ENCODE assay signal across 8 cellular contexts in the genomic region with DNA sequence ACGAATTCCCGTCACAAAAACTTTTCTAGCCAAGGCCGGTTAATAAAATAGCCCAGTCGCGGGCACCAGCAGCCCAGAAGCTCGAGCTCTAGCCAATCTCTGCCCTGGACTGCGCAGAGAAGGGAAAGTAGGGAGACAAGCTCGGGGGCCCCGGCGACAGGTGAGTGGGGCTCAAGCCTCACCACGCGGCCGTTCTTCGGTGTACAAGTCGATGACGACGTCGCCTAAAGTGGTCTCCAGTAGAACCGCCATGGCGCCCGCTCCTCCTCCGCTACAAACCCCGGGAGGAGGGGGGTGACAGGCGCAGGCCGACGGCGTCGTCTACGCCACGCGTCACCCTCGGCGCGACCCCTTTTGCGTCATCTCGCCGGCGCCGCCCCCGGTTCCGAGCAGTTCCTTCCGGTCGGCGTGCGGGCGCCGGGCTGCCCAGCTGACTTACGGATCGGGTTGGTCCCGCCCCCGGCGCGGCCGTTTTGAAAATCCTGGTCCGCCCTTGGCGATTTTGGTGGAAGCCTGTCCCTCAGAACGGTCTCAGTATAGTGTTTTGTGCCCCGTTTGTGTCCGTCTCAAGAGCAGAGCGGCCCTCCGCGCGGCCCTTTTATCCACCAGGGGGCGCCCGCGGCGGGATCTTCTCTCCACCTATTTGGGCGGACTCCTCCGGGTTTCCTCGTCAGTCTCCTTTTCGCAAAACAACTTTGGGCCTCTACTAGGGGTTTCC. TPM values are rescaled to one million over a fixed set of nuclear protein-coding genes. Genes with fewer than 3 reads are reported as not detected.
A peak's percentile ranks its signal among the peaks of the same experiment; 100 is the strongest.
DNase-seq lines count a peak whose midpoint lies in the region; ATAC-seq lines count a peak whose summit lies in the region.

A gene with protein sequence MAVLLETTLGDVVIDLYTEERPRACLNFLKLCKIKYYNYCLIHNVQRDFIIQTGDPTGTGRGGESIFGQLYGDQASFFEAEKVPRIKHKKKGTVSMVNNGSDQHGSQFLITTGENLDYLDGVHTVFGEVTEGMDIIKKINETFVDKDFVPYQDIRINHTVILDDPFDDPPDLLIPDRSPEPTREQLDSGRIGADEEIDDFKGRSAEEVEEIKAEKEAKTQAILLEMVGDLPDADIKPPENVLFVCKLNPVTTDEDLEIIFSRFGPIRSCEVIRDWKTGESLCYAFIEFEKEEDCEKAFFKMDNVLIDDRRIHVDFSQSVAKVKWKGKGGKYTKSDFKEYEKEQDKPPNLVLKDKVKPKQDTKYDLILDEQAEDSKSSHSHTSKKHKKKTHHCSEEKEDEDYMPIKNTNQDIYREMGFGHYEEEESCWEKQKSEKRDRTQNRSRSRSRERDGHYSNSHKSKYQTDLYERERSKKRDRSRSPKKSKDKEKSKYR (minus strand): TSS at position 290 of the 718 bp plus-strand sequence. CDS start 38 bp downstream, at position 252.

- H3K4me1 Mint-ChIP-seq in activated CD4-positive, alpha-beta T cell treated with anti-CD3 and anti-CD28 coated beads, Interleukin-2, amount 10 ng/mL, durations not matched to agents 7 days and 5 days = peaks cover 41% of the 10 kb centered on the region

- peak within 1 kb of the TSS; percentile 99 for H3K27ac Mint-ChIP-seq in activated CD4-positive, alpha-beta T cell treated with anti-CD3 and anti-CD28 coated beads, Interleukin-2, amount 10 ng/mL, durations not matched to agents 7 days and 5 days

- peak; percentile 76 to 96 (median 90) for DNase-seq in C1 segment of cervical spinal cord (lab: John Stamatoyannopoulos, UW)
- peak; percentile 59 for DNase-seq in GM19240 (ENCODE audit: insufficient read length, low spot score)
- DNase-seq in NCI-H526 treated with DMSO at 0.1 percent for 48 hours (lab: John Stamatoyannopoulos, UW) = peak; percentile 86
- peak; percentile 96 for DNase-seq in activated CD4-positive, alpha-beta T cell treated with anti-CD3 and anti-CD28 coated beads, Interleukin-2, amount 10 ng/mL, durations not matched to agents 7 days and 5 days
- peak; percentile 98 for DNase-seq in cortex of kidney (lab: John Stamatoyannopoulos, UW)
- peak; percentile 97 for DNase-seq in left lobe of liver (ENCODE audit: low spot score)
- DNase-seq in stimulated activated CD4-positive, alpha-beta T cell treated with anti-CD3 and anti-CD28 coated beads, Interleukin-2, amount 100 ng/mL, for 4 hours (ENCODE audit: low read depth) = peak; percentile 93

- no peaks in the 10 kb centered on the region for H3K9me3 Mint-ChIP-seq in activated CD4-positive, alpha-beta T cell treated with anti-CD3 and anti-CD28 coated beads, Interleukin-2, amount 10 ng/mL, durations not matched to agents 7 days and 5 days

- H3K4me3 Mint-ChIP-seq in activated CD4-positive, alpha-beta T cell treated with anti-CD3 and anti-CD28 coated beads, Interleukin-2, amount 10 ng/mL, durations not matched to agents 7 days and 5 days = peak within 1 kb of the TSS; percentile 98

- peak; percentile 93 for ATAC-seq in HG03460 (IDR thresholded peaks at IDR 0.05; ENCODE audit: unreplicated experiment)
- ATAC-seq in left lobe of liver = peak; percentile 96

- H3K27me3 Mint-ChIP-seq in activated CD4-positive, alpha-beta T cell treated with anti-CD3 and anti-CD28 coated beads, Interleukin-2, amount 10 ng/mL, durations not matched to agents 7 days and 5 days = peaks cover 4% of the 10 kb centered on the region

- peaks cover 11% of the 10 kb centered on the region for H3K36me3 Mint-ChIP-seq in activated CD4-positive, alpha-beta T cell treated with anti-CD3 and anti-CD28 coated beads, Interleukin-2, amount 10 ng/mL, durations not matched to agents 7 days and 5 days (ENCODE audit: low read depth)

- CTCF ChIA-PET in activated CD4-positive, alpha-beta T cell treated with anti-CD3 and anti-CD28 coated beads, Interleukin-2, amount 10 ng/mL, durations not matched to agents 7 days and 5 days (lab: Charles Lee) = interaction anchor here (0.5 to 3.6 kb wide), 11 partner anchors 9 to 601 kb away, joined by 3 to 26 read pairs (median 3); partner anchors contain the start of gene GINM1

- POLR2A ChIA-PET in activated CD4-positive, alpha-beta T cell treated with anti-CD3 and anti-CD28 coated beads, Interleukin-2, amount 10 ng/mL, durations not matched to agents 7 days and 5 days (lab: Charles Lee) = interaction anchor here (0.6 to 0.7 kb wide), 2 partner anchors 142 to 351 kb away, joined by 3 read pairs; no protein-coding TSS in a partner anchor

RNA-seq across cellular contexts. Expression of the gene that starts here (rescaled TPM):
- 10 to 100 TPM; 17.6 to 20.1 TPM for total RNA-seq in activated CD4-positive, alpha-beta T cell treated with anti-CD3 and anti-CD28 coated beads, Interleukin-2, amount 10 ng/mL, durations not matched to agents 7 days and 5 days
- total RNA-seq in left lobe of liver = 7.0 TPM

Comparison
In these comparisons a context has a peak if more than half of its experiments do, and no peak if none do; other contexts are left out.
1. Peak in every context shown above with its lines: DNase-seq and ATAC-seq.